Comparison of ENCODE assay signal across 19 cellular contexts in the genomic region with DNA sequence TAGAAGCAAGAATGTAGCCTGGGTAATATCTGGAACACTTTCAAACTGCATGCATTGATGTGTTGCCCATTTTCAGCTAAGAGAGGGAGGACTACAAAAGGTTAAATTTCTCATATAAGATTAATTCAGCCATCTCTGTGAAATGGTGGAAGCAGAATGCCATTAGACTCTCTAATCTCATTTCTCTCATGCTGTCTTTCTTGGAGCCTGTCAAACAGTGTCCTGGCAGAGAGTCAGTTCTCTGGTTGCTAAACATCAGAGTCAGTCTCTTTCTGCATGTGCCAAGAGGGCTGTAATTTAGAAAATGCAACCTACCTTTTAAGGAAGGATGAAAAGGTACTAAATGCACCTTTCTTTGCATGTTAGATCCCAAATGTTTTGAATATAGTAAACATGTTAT.
A peak's percentile ranks its signal among the peaks of the same experiment; 100 is the strongest.
DNase-seq lines count a peak whose midpoint lies in the region; ATAC-seq and TF ChIP-seq lines count a peak whose summit lies in the region.
"Had no signal": no experiment of that assay in that cellular context is flagged by ENCODE, and none has a peak within 500 bp of the region (broad histone marks: within the 10 kb centered on the region; RNA-seq: fewer than 3 reads in every experiment).

No MANE protein-coding gene starts in this region.

- no peak overlapping the region for H3K9ac ChIP-seq in SK-N-MC (ENCODE audit: insufficient read length)

- no peak for TF ChIP-seq CTCF in fibroblast of pulmonary artery (IDR thresholded peaks at IDR 0.05; ENCODE audit: low read length, missing control alignments)

- ATAC-seq in GM19452 (IDR thresholded peaks at IDR 0.05; ENCODE audit: unreplicated experiment) (no peak), HG03520 (IDR thresholded peaks at IDR 0.05; ENCODE audit: unreplicated experiment) (no peak)
- ATAC-seq: activated naive CD8-positive, alpha-beta T cell treated with anti-CD3 and anti-CD28 coated beads, Interleukin-2, amount 50 U/mL, for 24 hours; GM12878 had no signal

- no peaks in the 10 kb centered on the region for H3K36me3 ChIP-seq in SK-N-MC (ENCODE audit: insufficient read depth, low read length)

- no peaks in the 10 kb centered on the region for H3K9me3 ChIP-seq in SK-N-MC (ENCODE audit: low read depth, low read length)

- peak; percentile 33 for DNase-seq in DMS79 treated with DMSO at 0.1 percent for 48 hours (lab: John Stamatoyannopoulos, UW)
- no peak for DNase-seq in SK-N-MC (ENCODE audit: low read depth, low spot score)
- peak; percentile 13 for DNase-seq in fibroblast of pulmonary artery (ENCODE audit: low read depth)
- DNase-seq in pons (ENCODE audit: low spot score) = peak; percentile 88
- no peak for DNase-seq in activated CD4-positive, CD25-positive, alpha-beta regulatory T cell (lab: John Stamatoyannopoulos, UW)
- DNase-seq: activated CD4-positive, alpha-beta T cell treated with anti-CD3 and anti-CD28 coated beads, Interleukin-2, amount 10 ng/mL, durations not matched to agents 24 days and 14 days; activated naive CD8-positive, alpha-beta T cell treated with anti-CD3 and anti-CD28 coated beads, Interleukin-2, amount 50 U/mL, for 24 hours; Calu3; central memory CD4-positive, alpha-beta T cell; endodermal cell; GF-D8; Kasumi-1; kidney glomerular epithelial cell; NCI-H2171 treated with DMSO at 0.1 percent for 48 hours; NK-92 treated with Interleukin-12 subunit alpha and Interleukin-12 subunit beta, amount 100 ng/mL, for 24 hours; stimulated activated naive CD4-positive, alpha-beta T cell treated with Interleukin-2 at 50 U/mL for 16 hours had no signal

- H3K4me3 ChIP-seq in SK-N-MC = no peak overlapping the region
- no peak overlapping the region for H3K4me3 ChIP-seq in fibroblast of pulmonary artery (replicated peaks; ENCODE audit: low read depth, low read length)
- H3K4me3 ChIP-seq: GM12878 had no signal

- H3K27ac ChIP-seq in SK-N-MC = peak overlapping the region; percentile 48; the same call in 1 of the 2 replicates

Comparison
In these comparisons a context has a peak if more than half of its experiments do, and no peak if none do; other contexts are left out.
1. DNase-seq: peak in DMS79 treated with DMSO at 0.1 percent for 48 hours (single experiment), fibroblast of pulmonary artery (single experiment) and pons (single experiment); none in SK-N-MC (single experiment) and activated CD4-positive, CD25-positive, alpha-beta regulatory T cell (0 of 4).